8 cellular contexts compared by ENCODE assay signal in genomic region chr19:51338563-51339312, GRCh38. TPM values are rescaled to one million over a fixed set of nuclear protein-coding genes. Genes with fewer than 3 reads are reported as not detected.
DNase-seq lines count a peak whose midpoint lies in the region; ATAC-seq lines count a peak whose summit lies in the region.

No MANE protein-coding gene starts in this region.

- CTCF ChIA-PET in activated CD8-positive, alpha-beta T cell treated with anti-CD3 and anti-CD28 coated beads, Interleukin-2, amount 10 ng/mL, durations not matched to agents 7 days and 5 days (lab: Charles Lee): interaction anchor here (0.8 to 5.3 kb wide), 22 partner anchors 9 to 102 kb away, joined by 3 to 38 read pairs (median 4); partner anchors contain the start of genes C19orf84, ETFB, NKG7 and SIGLEC10

- H3K9me3 Mint-ChIP-seq in activated CD8-positive, alpha-beta T cell treated with anti-CD3 and anti-CD28 coated beads, Interleukin-2, amount 10 ng/mL, durations not matched to agents 7 days and 5 days (ENCODE audit: insufficient read depth): no peaks in the 10 kb centered on the region

- POLR2A ChIA-PET in activated CD8-positive, alpha-beta T cell treated with anti-CD3 and anti-CD28 coated beads, Interleukin-2, amount 10 ng/mL, durations not matched to agents 7 days and 5 days (lab: Charles Lee): interaction anchor here (2.1 kb wide), 1 partner anchor 56 kb away, joined by 14 read pairs; no protein-coding TSS in a partner anchor

- DNase-seq in 8988T (peak; percentile 89), NCI-H774 (lab: John Stamatoyannopoulos, UW) (peak; percentile 68), medulla oblongata (ENCODE audit: extremely low spot score) (peak; percentile 67)
- peak; percentile 92 for DNase-seq in activated CD8-positive, alpha-beta T cell treated with anti-CD3 and anti-CD28 coated beads, Interleukin-2, amount 10 ng/mL, durations not matched to agents 7 days and 5 days
- peak; percentile 70 for DNase-seq in effector CD8-positive, alpha-beta T cell (lab: John Stamatoyannopoulos, UW)
- DNase-seq in stimulated activated CD4-positive, alpha-beta T cell treated with anti-CD3 and anti-CD28 coated beads, TNF-alpha, amount 100 ng/mL, for 4 hours (ENCODE audit: low read depth in 3 of 3): peak; percentile 74 to 83 (median 81)

- ATAC-seq in GM18498 (IDR thresholded peaks at IDR 0.05; ENCODE audit: unreplicated experiment): peak; percentile 57
- peak; percentile 44 for ATAC-seq in HG03025 (IDR thresholded peaks at IDR 0.05; ENCODE audit: low FRiP score, unreplicated experiment)
- peak; percentile 81 for ATAC-seq in activated CD8-positive, alpha-beta T cell treated with anti-CD3 and anti-CD28 coated beads, Interleukin-2, amount 10 ng/mL, durations not matched to agents 7 days and 5 days

- peak overlapping the region; percentile 78 for H3K27ac Mint-ChIP-seq in activated CD8-positive, alpha-beta T cell treated with anti-CD3 and anti-CD28 coated beads, Interleukin-2, amount 10 ng/mL, durations not matched to agents 7 days and 5 days

- no peaks in the 10 kb centered on the region for H3K36me3 Mint-ChIP-seq in activated CD8-positive, alpha-beta T cell treated with anti-CD3 and anti-CD28 coated beads, Interleukin-2, amount 10 ng/mL, durations not matched to agents 7 days and 5 days (ENCODE audit: low read depth)

- peaks cover 20% of the 10 kb centered on the region for H3K4me1 Mint-ChIP-seq in activated CD8-positive, alpha-beta T cell treated with anti-CD3 and anti-CD28 coated beads, Interleukin-2, amount 10 ng/mL, durations not matched to agents 7 days and 5 days (ENCODE audit: low read depth)

- peaks cover 6% of the 10 kb centered on the region for H3K27me3 Mint-ChIP-seq in activated CD8-positive, alpha-beta T cell treated with anti-CD3 and anti-CD28 coated beads, Interleukin-2, amount 10 ng/mL, durations not matched to agents 7 days and 5 days (ENCODE audit: low read depth)

- H3K4me3 Mint-ChIP-seq in activated CD8-positive, alpha-beta T cell treated with anti-CD3 and anti-CD28 coated beads, Interleukin-2, amount 10 ng/mL, durations not matched to agents 7 days and 5 days: peak overlapping the region; percentile 86

RNA-seq across cellular contexts. Expression of gene VSIG10L, which starts 3.2 kb away (rescaled TPM):
- total RNA-seq in activated CD8-positive, alpha-beta T cell treated with anti-CD3 and anti-CD28 coated beads, Interleukin-2, amount 10 ng/mL, durations not matched to agents 7 days and 5 days: 1 to 10 TPM; 1.8 to 2.0 TPM

RNA-seq across cellular contexts. Expression of gene IGLON5, which starts 27.3 kb away (rescaled TPM):
- total RNA-seq in activated CD8-positive, alpha-beta T cell treated with anti-CD3 and anti-CD28 coated beads, Interleukin-2, amount 10 ng/mL, durations not matched to agents 7 days and 5 days: not detected

RNA-seq across cellular contexts. Expression of gene ETFB, which starts 27.4 kb away (rescaled TPM):
- total RNA-seq in activated CD8-positive, alpha-beta T cell treated with anti-CD3 and anti-CD28 coated beads, Interleukin-2, amount 10 ng/mL, durations not matched to agents 7 days and 5 days: 100 to 1,000 TPM; 137 to 141 TPM

RNA-seq across cellular contexts. Expression of gene CLDND2, which starts 30.1 kb away (rescaled TPM):
- total RNA-seq in activated CD8-positive, alpha-beta T cell treated with anti-CD3 and anti-CD28 coated beads, Interleukin-2, amount 10 ng/mL, durations not matched to agents 7 days and 5 days: 1 to 10 TPM; 8.5 to 10.0 TPM

RNA-seq across cellular contexts. Expression of gene NKG7, which starts 33.7 kb away (rescaled TPM):
- 100 to 1,000 TPM; 401 to 410 TPM for total RNA-seq in activated CD8-positive, alpha-beta T cell treated with anti-CD3 and anti-CD28 coated beads, Interleukin-2, amount 10 ng/mL, durations not matched to agents 7 days and 5 days

Comparison
In these comparisons a context has a peak if more than half of its experiments do, and no peak if none do; other contexts are left out.
1. Peak in every context shown above with its lines: DNase-seq and ATAC-seq.